Comparison of ENCODE assay signal across 13 cellular contexts in genomic region chr14:91175802-91176201, GRCh38.
"Had no signal": no experiment of that assay in that cellular context is flagged by ENCODE, and none has a peak within 500 bp of the region (broad histone marks: within the 10 kb centered on the region; RNA-seq: fewer than 3 reads in every experiment).

No MANE protein-coding gene starts in this region.

- H3K9ac ChIP-seq: SK-N-SH had no signal

- H3K27me3 ChIP-seq: foreskin keratinocyte, neutrophil, uterus had no signal

- H3K4me3 ChIP-seq: coronary artery, lung, uterus had no signal

- H3K9me3 ChIP-seq: neutrophil, SK-N-SH, uterus had no signal

- H3K36me3 ChIP-seq: uterus had no signal

- DNase-seq: central memory CD4-positive, alpha-beta T cell; effector CD4-positive, alpha-beta T cell; foreskin keratinocyte; immature natural killer cell; left colon; naive B cell; SK-N-SH; stimulated activated CD4-positive, alpha-beta T cell treated with anti-CD3 and anti-CD28 coated beads, Interleukin-15, amount 100 ng/mL, for 24 hours; stimulated activated CD4-positive, alpha-beta T cell treated with anti-CD3 and anti-CD28 coated beads, Interleukin-4, amount 100 ng/mL, for 24 hours; uterus had no signal

- ATAC-seq: foreskin keratinocyte, left colon had no signal

- H3K9me3 Mint-ChIP-seq: immature natural killer cell, naive B cell had no signal

- H3K27ac ChIP-seq: coronary artery, foreskin keratinocyte, neutrophil, uterus had no signal

- H3K4me1 ChIP-seq: foreskin keratinocyte had no signal

- H3K4me3 Mint-ChIP-seq: immature natural killer cell, naive B cell had no signal

- H3K4me2 ChIP-seq: SK-N-SH had no signal

- H3K27me3 Mint-ChIP-seq: naive B cell had no signal
